Comparison of ENCODE assay signal across 8 cellular contexts in the genomic region with DNA sequence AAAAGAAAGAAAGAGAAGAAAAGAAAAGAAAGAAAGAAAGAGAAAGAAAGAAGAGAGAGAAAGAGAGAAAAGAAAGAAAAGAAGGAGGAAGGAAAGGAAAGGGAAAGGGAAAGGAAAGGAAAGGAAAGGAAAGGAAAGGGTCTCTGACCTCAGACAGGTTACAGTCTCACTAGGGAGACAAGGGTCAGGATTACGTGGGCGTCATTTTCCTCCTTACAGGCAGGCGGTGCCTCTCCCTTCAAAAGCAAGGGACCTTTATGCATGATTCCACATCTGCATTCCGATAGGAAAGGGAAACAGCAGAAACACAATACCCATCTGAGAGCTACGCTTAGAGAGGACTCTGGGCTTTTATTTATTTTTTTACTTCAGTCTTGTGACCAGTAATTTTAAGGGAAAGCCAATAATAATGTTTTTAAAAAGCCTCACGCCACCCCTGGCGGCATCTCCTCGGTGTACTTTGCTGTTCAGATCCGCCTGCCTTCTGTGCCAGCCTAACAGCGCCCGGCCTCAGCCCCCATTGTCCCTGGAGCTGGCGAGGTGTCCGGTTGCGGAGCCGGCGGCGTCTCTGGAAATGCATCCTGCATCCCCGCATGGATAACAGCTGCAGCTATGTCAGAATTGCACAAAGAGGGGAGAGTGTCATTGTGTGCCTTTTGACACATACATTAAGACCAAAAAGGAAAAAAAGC. TPM values are rescaled to one million over a fixed set of nuclear protein-coding genes. Genes with fewer than 3 reads are reported as not detected.
DNase-seq lines count a peak whose midpoint lies in the region; ATAC-seq, FAIRE-seq and TF ChIP-seq lines count a peak whose summit lies in the region.

No MANE protein-coding gene starts in this region.

- no CpG with 5 or more reads among the region's 18 CpGs for WGBS in iPS DF 6.9 (ENCODE audit: insufficient coverage, insufficient read length)

- DNase-seq in AG20443 (ENCODE audit: low spot score) (peak; percentile 59), HFFc6 (peak; percentile 51), OCI-M1 (lab: John Stamatoyannopoulos, UW) (peak; percentile 48), bronchial epithelial cell (ENCODE audit: low read depth) (peak; percentile 59), iPS DF 6.9 (ENCODE audit: low read depth, low spot score) (peak; percentile 33), retina (peak; percentile 92)

- TF ChIP-seq CTCF in HFFc6 (IDR thresholded peaks at IDR 0.05) (peak; percentile 35; the same call in 1 of the 2 replicates), bronchial epithelial cell (IDR thresholded peaks at IDR 0.05; ENCODE audit: insufficient read depth, low read length, severe bottlenecking) (peak; percentile 18)

- H3K4me3 ChIP-seq in bronchial epithelial cell (ENCODE audit: low read depth, low read length) (peak overlapping the region; percentile 73), iPS DF 6.9 (ENCODE audit: low read length) (peak overlapping the region; percentile 72; the same call in 1 of the 2 replicates)

- peak overlapping the region; percentile 93 for H3K4me3 Mint-ChIP-seq in HFFc6

- no peak for FAIRE-seq in bronchial epithelial cell (lab: Jason Lieb, UNC)

- H3K9me3 Mint-ChIP-seq in HFFc6 = 0 out of 2 replicates have a peak, but pooled peaks cover 4% of the 10 kb centered on the region

- ATAC-seq in HG02884 (IDR thresholded peaks at IDR 0.05; ENCODE audit: unreplicated experiment) (no peak), HG03342 (IDR thresholded peaks at IDR 0.05; ENCODE audit: unreplicated experiment) (no peak)

- no peak overlapping the region for H3K27ac ChIP-seq in iPS DF 6.9 (ENCODE audit: low read length)

- H3K4me1 Mint-ChIP-seq in HFFc6 (ENCODE audit: low read depth) = peaks cover 34% of the 10 kb centered on the region

- H3K4me1 ChIP-seq in iPS DF 6.9 (ENCODE audit: control insufficient read depth, insufficient read depth, low read length) = no peaks in the 10 kb centered on the region

- no peaks in the 10 kb centered on the region for H3K9me3 ChIP-seq in iPS DF 6.9 (ENCODE audit: control insufficient read depth, insufficient read depth, low read length)

- no peaks in the 10 kb centered on the region; the same call in 1 of the 2 replicates for H3K27me3 Mint-ChIP-seq in HFFc6 (ENCODE audit: insufficient read depth)

- H3K27ac Mint-ChIP-seq in HFFc6 = peak overlapping the region; percentile 82

- H3K36me3 Mint-ChIP-seq in HFFc6 (ENCODE audit: low read depth) = no peaks in the 10 kb centered on the region

- H3K27me3 ChIP-seq in bronchial epithelial cell (ENCODE audit: control insufficient read depth, insufficient read depth, low read length) (no peaks in the 10 kb centered on the region), iPS DF 6.9 (ENCODE audit: control insufficient read depth, insufficient read depth, low read length) (peaks cover 4% of the 10 kb centered on the region; the same call in 1 of the 2 replicates)

- H3K36me3 ChIP-seq in bronchial epithelial cell (ENCODE audit: control insufficient read depth, insufficient read depth, low read length) (no peaks in the 10 kb centered on the region), iPS DF 6.9 (ENCODE audit: control insufficient read depth, insufficient read depth, low read length) (no peaks in the 10 kb centered on the region)

RNA-seq across cellular contexts. Expression of a gene that starts 0.9 kb away (rescaled TPM):
- 1 to 10 TPM; 6.7 to 9.8 (median 8.4) TPM for total RNA-seq in HFFc6 (2021; fragmentation: NEBNext Ultra II Directional; extraction: Animal tissue kit (Norgen Biotek cat#: 25700))
- 36.1 TPM in 2 replicates for total RNA-seq in bronchial epithelial cell

Comparison
In these comparisons a context has a peak if more than half of its experiments do, and no peak if none do; other contexts are left out.
1. DNase-seq: peak in every context shown above with its lines; median percentile 92 in retina; 59 in AG20443; 59 in bronchial epithelial cell; 51 in HFFc6; 48 in OCI-M1; 33 in iPS DF 6.9.